2 cellular contexts compared by ENCODE assay signal in genomic region chrX:154094833-154095232, GRCh38.
TF ChIP-seq lines count a peak whose summit lies in the region.

No MANE protein-coding gene starts in this region.

TF ChIP-seq in SK-N-SH treated with all-trans-retinoic acid at 6 μM for 48 hours, 23 proteins besides CTCF, POLR2A, EP300 and RAD21 (continued from another document):
- no peak for TF ChIP-seq ISL1 (CRISPR knock-in tag; IDR thresholded peaks at IDR 0.05)
- TF ChIP-seq CREB5 (CRISPR knock-in tag; IDR thresholded peaks at IDR 0.05; ENCODE audit: low read depth): no peak
- TF ChIP-seq PATZ1 (CRISPR knock-in tag; IDR thresholded peaks at IDR 0.05; ENCODE audit: borderline replicate concordance): no peak
- TF ChIP-seq POU6F1 (CRISPR knock-in tag; IDR thresholded peaks at IDR 0.05; ENCODE audit: borderline replicate concordance, low read depth): no peak
- TF ChIP-seq TCF4 (CRISPR knock-in tag; IDR thresholded peaks at IDR 0.05; ENCODE audit: borderline replicate concordance): no peak
- no peak for TF ChIP-seq ZNF565 (CRISPR knock-in tag; conservative IDR thresholded peaks at IDR 0.05; ENCODE audit: low read depth)
- no peak for TF ChIP-seq PPARA (CRISPR knock-in tag; IDR thresholded peaks at IDR 0.05; ENCODE audit: borderline replicate concordance)
- TF ChIP-seq RARB (CRISPR knock-in tag; IDR thresholded peaks at IDR 0.05): no peak
- no peak for TF ChIP-seq ZFP3 (CRISPR knock-in tag; IDR thresholded peaks at IDR 0.05)
- TF ChIP-seq GLIS3 (CRISPR knock-in tag; IDR thresholded peaks at IDR 0.05): no peak
- TF ChIP-seq CSRNP3 (CRISPR knock-in tag; IDR thresholded peaks at IDR 0.05): no peak
- TF ChIP-seq TOX (CRISPR knock-in tag; IDR thresholded peaks at IDR 0.05; ENCODE audit: borderline replicate concordance): no peak

TF ChIP-seq in WTC11, 78 proteins besides CTCF, POLR2A, EP300 and RAD21 (continued from another document):
- TF ChIP-seq STAT6 (CRISPR knock-in tag; conservative IDR thresholded peaks at IDR 0.05; ENCODE audit: low read depth) (no peak), NR1H2 (CRISPR knock-in tag; IDR thresholded peaks at IDR 0.05) (no peak), AR (CRISPR knock-in tag; IDR thresholded peaks at IDR 0.05) (no peak), NFE2L1 (CRISPR knock-in tag; IDR thresholded peaks at IDR 0.05) (no peak), TP53 (CRISPR knock-in tag; IDR thresholded peaks at IDR 0.05) (no peak), GRHL2 (CRISPR knock-in tag; IDR thresholded peaks at IDR 0.05; ENCODE audit: insufficient replicate concordance, severe bottlenecking) (no peak), ZNF512 (CRISPR knock-in tag; IDR thresholded peaks at IDR 0.05; ENCODE audit: borderline replicate concordance) (no peak), CBFB (CRISPR knock-in tag; IDR thresholded peaks at IDR 0.05; ENCODE audit: low read depth) (no peak), ZNF416 (CRISPR knock-in tag; IDR thresholded peaks at IDR 0.05) (no peak), SMAD3 (CRISPR knock-in tag; IDR thresholded peaks at IDR 0.05; ENCODE audit: borderline replicate concordance) (no peak), E2F5 (CRISPR knock-in tag; IDR thresholded peaks at IDR 0.05) (no peak), TEAD1 (CRISPR knock-in tag; IDR thresholded peaks at IDR 0.05) (no peak), ZNF121 (CRISPR knock-in tag; IDR thresholded peaks at IDR 0.05) (no peak), MXD4 (CRISPR knock-in tag; IDR thresholded peaks at IDR 0.05; ENCODE audit: borderline replicate concordance) (no peak), RELA (CRISPR knock-in tag; IDR thresholded peaks at IDR 0.05; ENCODE audit: borderline replicate concordance) (no peak), RORB (CRISPR knock-in tag; IDR thresholded peaks at IDR 0.05) (no peak)
